Comparison of ENCODE assay signal across 9 cellular contexts in genomic region chr7:104922187-104923009, GRCh38.
DNase-seq lines count a peak whose midpoint lies in the region; ATAC-seq and TF ChIP-seq lines count a peak whose summit lies in the region.
"Had no signal": no experiment of that assay in that cellular context is flagged by ENCODE, and none has a peak within 500 bp of the region (broad histone marks: within the 10 kb centered on the region; RNA-seq: fewer than 3 reads in every experiment).

No MANE protein-coding gene starts in this region.

- H3K36me3 Mint-ChIP-seq in mesothelial cell of epicardium (no peaks in the 10 kb centered on the region), nephron progenitor cell (ENCODE audit: low read depth) (no peaks in the 10 kb centered on the region)

- H3K4me3 Mint-ChIP-seq in mesothelial cell of epicardium = no peak overlapping the region
- H3K4me3 Mint-ChIP-seq in nephron progenitor cell = no peak overlapping the region

- TF ChIP-seq CTCF in AG10803 (conservative IDR thresholded peaks at IDR 0.05; ENCODE audit: low read length) (no peak), coronary artery (IDR thresholded peaks at IDR 0.05) (no peak), mesothelial cell of epicardium (IDR thresholded peaks at IDR 0.05; ENCODE audit: unreplicated experiment) (no peak), sigmoid colon (IDR thresholded peaks at IDR 0.05) (no peak), nephron progenitor cell (IDR thresholded peaks at IDR 0.05) (no peak)

- H3K9me3 Mint-ChIP-seq in mesothelial cell of epicardium (no peaks in the 10 kb centered on the region), nephron progenitor cell (no peaks in the 10 kb centered on the region)

- H3K27me3 Mint-ChIP-seq in mesothelial cell of epicardium (ENCODE audit: low read depth) (peaks cover 5% of the 10 kb centered on the region), nephron progenitor cell (ENCODE audit: low read depth, poor library complexity) (no peaks in the 10 kb centered on the region)

- 53 to 72% methylated on average over 5 of the region's 5 CpGs for WGBS in sigmoid colon, 2 donors

- H3K27me3 ChIP-seq in sigmoid colon = no peaks in the 10 kb centered on the region
- H3K27me3 ChIP-seq: cardiac muscle cell had no signal

- TF ChIP-seq EP300 in sigmoid colon (IDR thresholded peaks at IDR 0.05) = no peak

- peak; percentile 10 for ATAC-seq in HG02852 (IDR thresholded peaks at IDR 0.05; ENCODE audit: unreplicated experiment)

- no peak for TF ChIP-seq POLR2A in sigmoid colon (IDR thresholded peaks at IDR 0.05)

- DNase-seq in AG10803 (ENCODE audit: low read depth) = peak; percentile 28
- DNase-seq in coronary artery (ENCODE audit: low spot score) = no peak
- no peak for DNase-seq in mesothelial cell of epicardium (ENCODE audit: low spot score in 2 of 2, unreplicated experiment in 2 of 2)
- no peak for DNase-seq in midbrain (lab: John Stamatoyannopoulos, UW)
- DNase-seq in sigmoid colon = no peak
- DNase-seq in nephron progenitor cell = no peak
- no peak for DNase-seq in activated gamma-delta T cell treated with Interleukin-2 at 50 U/mL for 16 hours

- H3K27ac ChIP-seq in coronary artery (peak overlapping the region; percentile 33 to 36), sigmoid colon (peak overlapping the region in 1 of 4 donors; percentile 44)
- H3K27ac ChIP-seq: cardiac muscle cell had no signal

- no peaks in the 10 kb centered on the region for H3K9me3 ChIP-seq in sigmoid colon

- no peaks in the 10 kb centered on the region for H3K36me3 ChIP-seq in sigmoid colon
- H3K36me3 ChIP-seq: cardiac muscle cell had no signal

- H3K4me3 ChIP-seq in AG10803 (ENCODE audit: low read length) (no peak overlapping the region), coronary artery (no peak overlapping the region), sigmoid colon (no peak overlapping the region)
- H3K4me3 ChIP-seq: cardiac muscle cell had no signal

- H3K27ac Mint-ChIP-seq in mesothelial cell of epicardium (peak overlapping the region; percentile 12), nephron progenitor cell (no peak overlapping the region)

- intact Hi-C loops in sigmoid colon (cut with DNase I) = no loop called here

- peaks cover 10% of the 10 kb centered on the region for H3K4me1 Mint-ChIP-seq in mesothelial cell of epicardium
- peaks cover 24% of the 10 kb centered on the region for H3K4me1 Mint-ChIP-seq in nephron progenitor cell

- H3K4me1 ChIP-seq in sigmoid colon = peaks cover 0 to 12% (median 5%) of the 10 kb centered on the region in 4 donors
